In the genomic region with DNA sequence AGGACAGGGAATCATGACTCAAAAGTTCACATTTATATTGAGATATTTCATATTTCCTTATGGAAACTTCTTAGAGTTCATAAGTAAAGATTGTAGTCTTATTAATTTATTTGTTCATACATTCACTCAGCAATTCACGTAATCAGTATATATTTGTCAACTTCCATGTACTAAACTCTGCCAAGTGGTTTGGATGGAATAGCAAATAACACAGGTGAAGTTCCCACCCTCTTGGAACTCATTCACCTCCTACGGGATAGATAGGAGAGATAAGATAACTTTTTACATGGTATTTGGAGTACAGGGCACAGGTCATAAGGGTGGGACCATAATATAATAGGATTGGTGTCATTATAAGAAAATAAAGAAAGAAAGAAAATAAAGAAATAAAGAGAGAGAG, we compare ENCODE assay signal across 28 cellular contexts.
"Had no signal": no experiment of that assay in that cellular context is flagged by ENCODE, and none has a peak within 500 bp of the region (broad histone marks: within the 10 kb centered on the region; RNA-seq: fewer than 3 reads in every experiment).

No MANE protein-coding gene starts in this region.

- H3K27me3 ChIP-seq: colonic mucosa, dorsolateral prefrontal cortex, esophagus muscularis mucosa, esophagus squamous epithelium, foreskin keratinocyte, gastrocnemius medialis, gastroesophageal sphincter, heart left ventricle, heart right ventricle, hepatocyte had no signal

- H3K4me2 ChIP-seq: hepatocyte had no signal

- ATAC-seq: effector memory CD8-positive, alpha-beta T cell; esophagus mucosa; foreskin keratinocyte; gastrocnemius medialis; gastroesophageal sphincter; heart left ventricle; heart right ventricle had no signal

- H2AFZ ChIP-seq: hepatocyte had no signal

- FAIRE-seq: colon, endometrium, endothelial cell of umbilical vein had no signal

- DNase-seq: colonic mucosa; cortex of kidney; dermis blood vessel endothelial cell; dorsolateral prefrontal cortex; effector CD4-positive, alpha-beta T cell; effector CD8-positive, alpha-beta T cell; effector memory CD4-positive, alpha-beta T cell; effector memory CD8-positive, alpha-beta T cell; endodermal cell; erythroblast; esophagus squamous epithelium; foreskin fibroblast; foreskin keratinocyte; foreskin melanocyte; gastrocnemius medialis; glutamatergic neuron; head of caudate nucleus; heart left ventricle; heart right ventricle had no signal

- H3K4me3 ChIP-seq: colonic mucosa, coronary artery, dorsolateral prefrontal cortex, esophagus muscularis mucosa, esophagus squamous epithelium, gastrocnemius medialis, gastroesophageal sphincter, heart left ventricle, heart right ventricle, hepatocyte had no signal

- H3K36me3 ChIP-seq: colonic mucosa, esophagus muscularis mucosa, esophagus squamous epithelium, gastrocnemius medialis, gastroesophageal sphincter, heart left ventricle, heart right ventricle had no signal

- H3K79me2 ChIP-seq: hepatocyte had no signal

- H3K9me3 ChIP-seq: colonic mucosa, esophagus muscularis mucosa, esophagus squamous epithelium, gastrocnemius medialis, gastroesophageal sphincter, heart left ventricle, heart right ventricle had no signal

- H3K4me1 ChIP-seq: colonic mucosa, esophagus muscularis mucosa, esophagus squamous epithelium, foreskin keratinocyte, gastrocnemius medialis, gastroesophageal sphincter, heart left ventricle, heart right ventricle had no signal

- H3K27ac ChIP-seq: colonic mucosa, coronary artery, dorsolateral prefrontal cortex, epithelial cell of prostate, esophagus muscularis mucosa, esophagus squamous epithelium, foreskin keratinocyte, gastrocnemius medialis, gastroesophageal sphincter, heart left ventricle, heart right ventricle, hepatocyte had no signal
